In genomic region chr17:27521281-27522027, GRCh38 we compare ENCODE assay signal across 20 cellular contexts.
A peak's percentile ranks its signal among the peaks of the same experiment; 100 is the strongest.
DNase-seq lines count a peak whose midpoint lies in the region; ATAC-seq, FAIRE-seq and TF ChIP-seq lines count a peak whose summit lies in the region.
"Had no signal": no experiment of that assay in that cellular context is flagged by ENCODE, and none has a peak within 500 bp of the region (broad histone marks: within the 10 kb centered on the region; RNA-seq: fewer than 3 reads in every experiment).

No MANE protein-coding gene starts in this region.

- TF ChIP-seq CTCF in choroid plexus epithelial cell (conservative IDR thresholded peaks at IDR 0.05; ENCODE audit: low read depth, low read length) (no peak), pancreas (IDR thresholded peaks at IDR 0.05) (no peak), thyroid gland (IDR thresholded peaks at IDR 0.05) (no peak), right atrium auricular region (IDR thresholded peaks at IDR 0.05) (no peak), osteocyte (IDR thresholded peaks at IDR 0.05) (no peak)

- no peaks in the 10 kb centered on the region for H3K36me3 ChIP-seq in pancreas
- H3K36me3 ChIP-seq in thyroid gland, result no peaks in the 10 kb centered on the region
- no peaks in the 10 kb centered on the region for H3K36me3 ChIP-seq in right atrium auricular region

- no peaks in the 10 kb centered on the region for H3K9me3 Mint-ChIP-seq in activated CD4-positive, alpha-beta T cell treated with anti-CD3 and anti-CD28 coated beads, Interleukin-2, amount 10 ng/mL, durations not matched to agents 24 days and 14 days
- H3K9me3 Mint-ChIP-seq in activated CD4-positive, alpha-beta T cell treated with anti-CD3 and anti-CD28 coated beads for 36 hours (ENCODE audit: low read depth), result no peaks in the 10 kb centered on the region
- no peaks in the 10 kb centered on the region for H3K9me3 Mint-ChIP-seq in activated T-helper 2 cell treated with anti-CD3 and anti-CD28 coated beads, Interferon-gamma antibody, Interleukin-2, Interleukin-4, amounts not matched to agents 10 μg/mL and 5 μg/mL and 100 μg/mL, durations not matched to agents 14 hours and 24 hours and 36 hours
- no peaks in the 10 kb centered on the region for H3K9me3 Mint-ChIP-seq in osteocyte (ENCODE audit: unreplicated experiment)
- H3K9me3 Mint-ChIP-seq: HFFc6 had no signal

- no peak for DNase-seq in activated CD4-positive, alpha-beta T cell treated with anti-CD3 and anti-CD28 coated beads, Interleukin-2, amount 10 ng/mL, durations not matched to agents 24 days and 14 days
- no peak for DNase-seq in activated CD4-positive, alpha-beta T cell treated with anti-CD3 and anti-CD28 coated beads for 36 hours
- DNase-seq in choroid plexus epithelial cell (ENCODE audit: low read depth), result peak; percentile 37
- DNase-seq in pancreas, result peak in 1 of 6 donors; percentile 56
- DNase-seq in thyroid gland, result peak; percentile 63 to 67
- no peak for DNase-seq in activated T-helper 2 cell treated with anti-CD3 and anti-CD28 coated beads, Interferon-gamma antibody, Interleukin-2, Interleukin-4, amounts not matched to agents 10 μg/mL and 5 μg/mL and 100 μg/mL, durations not matched to agents 14 hours and 24 hours and 36 hours (ENCODE audit: low spot score)
- DNase-seq in right atrium auricular region (ENCODE audit: low spot score), result no peak
- no peak for DNase-seq in osteocyte (ENCODE audit: extremely low spot score, unreplicated experiment)
- DNase-seq: COR-L47, DMS79, GOT3, HFFc6, MM.1S, NCI-H1105, NCI-H1694 treated with DMSO at 0.1 percent for 48 hours, NCI-H446, NCI-H748 treated with DMSO at 0.1 percent for 48 hours had no signal

- no peaks in the 10 kb centered on the region for H3K9me3 ChIP-seq in pancreas
- H3K9me3 ChIP-seq in thyroid gland, result no peaks in the 10 kb centered on the region
- no peaks in the 10 kb centered on the region for H3K9me3 ChIP-seq in right atrium auricular region

- TF ChIP-seq POLR2A in thyroid gland (IDR thresholded peaks at IDR 0.05), result no peak

- peaks cover 5% of the 10 kb centered on the region for H3K36me3 Mint-ChIP-seq in activated CD4-positive, alpha-beta T cell treated with anti-CD3 and anti-CD28 coated beads, Interleukin-2, amount 10 ng/mL, durations not matched to agents 24 days and 14 days (ENCODE audit: low read depth)
- peaks cover 2% of the 10 kb centered on the region for H3K36me3 Mint-ChIP-seq in activated CD4-positive, alpha-beta T cell treated with anti-CD3 and anti-CD28 coated beads for 36 hours (ENCODE audit: low read depth)
- no peaks in the 10 kb centered on the region for H3K36me3 Mint-ChIP-seq in activated T-helper 2 cell treated with anti-CD3 and anti-CD28 coated beads, Interferon-gamma antibody, Interleukin-2, Interleukin-4, amounts not matched to agents 10 μg/mL and 5 μg/mL and 100 μg/mL, durations not matched to agents 14 hours and 24 hours and 36 hours (ENCODE audit: low read depth)
- H3K36me3 Mint-ChIP-seq in osteocyte (ENCODE audit: unreplicated experiment), result peaks cover 4% of the 10 kb centered on the region

- WGBS in pancreas, 2 donors, result 51 to 64% methylated on average over 7 of the region's 7 CpGs
- 64 to 75% methylated on average over 7 of the region's 7 CpGs for WGBS in thyroid gland, 2 donors

- intact Hi-C loops in activated CD4-positive, alpha-beta T cell treated with anti-CD3 and anti-CD28 coated beads, Interleukin-2, amount 10 ng/mL, durations not matched to agents 24 days and 14 days (cut with micrococcal nuclease), result no loop called here
- intact Hi-C loops in activated CD4-positive, alpha-beta T cell treated with anti-CD3 and anti-CD28 coated beads for 36 hours (cut with DNase I, micrococcal nuclease), result no loop called here
- intact Hi-C loops in pancreas (cut with DNase I), result no loop called here
- intact Hi-C loops in thyroid gland (cut with DNase I), result loop anchor here (10.0 kb wide), 1 partner anchor 47 kb away; no protein-coding TSS in a partner anchor
- intact Hi-C loops in activated T-helper 2 cell treated with anti-CD3 and anti-CD28 coated beads, Interferon-gamma antibody, Interleukin-2, Interleukin-4, amounts not matched to agents 10 μg/mL and 5 μg/mL and 100 μg/mL, durations not matched to agents 14 hours and 24 hours and 36 hours (cut with micrococcal nuclease), result no loop called here

- H3K4me3 ChIP-seq in choroid plexus epithelial cell (ENCODE audit: low read depth, low read length) (no peak overlapping the region), pancreas (no peak overlapping the region), thyroid gland (replicated peaks in 1 of 3) (no peak overlapping the region), right atrium auricular region (no peak overlapping the region)

- no peaks in the 10 kb centered on the region for H3K27me3 ChIP-seq in pancreas
- no peaks in the 10 kb centered on the region for H3K27me3 ChIP-seq in thyroid gland
- H3K27me3 ChIP-seq in right atrium auricular region, result no peaks in the 10 kb centered on the region

- no peak for FAIRE-seq in pancreas (lab: Jason Lieb, UNC)
- FAIRE-seq: GM12891, GM19239 had no signal

- H3K4me1 ChIP-seq in pancreas (peaks cover 22 to 70% (median 60%) of the 10 kb centered on the region in 3 donors), thyroid gland (peaks cover 37 to 58% of the 10 kb centered on the region in 2 donors), right atrium auricular region (peaks cover 0 to 17% of the 10 kb centered on the region in 2 donors)

- peak overlapping the region; percentile 22 for H3K4me3 Mint-ChIP-seq in activated CD4-positive, alpha-beta T cell treated with anti-CD3 and anti-CD28 coated beads, Interleukin-2, amount 10 ng/mL, durations not matched to agents 24 days and 14 days
- H3K4me3 Mint-ChIP-seq in activated CD4-positive, alpha-beta T cell treated with anti-CD3 and anti-CD28 coated beads for 36 hours, result no peak overlapping the region
- H3K4me3 Mint-ChIP-seq in activated T-helper 2 cell treated with anti-CD3 and anti-CD28 coated beads, Interferon-gamma antibody, Interleukin-2, Interleukin-4, amounts not matched to agents 10 μg/mL and 5 μg/mL and 100 μg/mL, durations not matched to agents 14 hours and 24 hours and 36 hours (ENCODE audit: low read depth), result no peak overlapping the region
- H3K4me3 Mint-ChIP-seq in osteocyte (ENCODE audit: unreplicated experiment), result no peak overlapping the region
- H3K4me3 Mint-ChIP-seq: HFFc6 had no signal

- CTCF ChIA-PET in activated CD4-positive, alpha-beta T cell treated with anti-CD3 and anti-CD28 coated beads for 36 hours (lab: Charles Lee), result interaction anchor here (0.6 to 1.7 kb wide), 3 partner anchors 9 to 107 kb away, joined by 3 to 8 read pairs (median 3); no protein-coding TSS in a partner anchor

- H3K27ac Mint-ChIP-seq in activated CD4-positive, alpha-beta T cell treated with anti-CD3 and anti-CD28 coated beads, Interleukin-2, amount 10 ng/mL, durations not matched to agents 24 days and 14 days, result peak overlapping the region; percentile 57
- H3K27ac Mint-ChIP-seq in activated CD4-positive, alpha-beta T cell treated with anti-CD3 and anti-CD28 coated beads for 36 hours, result no peak overlapping the region
- H3K27ac Mint-ChIP-seq in activated T-helper 2 cell treated with anti-CD3 and anti-CD28 coated beads, Interferon-gamma antibody, Interleukin-2, Interleukin-4, amounts not matched to agents 10 μg/mL and 5 μg/mL and 100 μg/mL, durations not matched to agents 14 hours and 24 hours and 36 hours, result no peak overlapping the region
- H3K27ac Mint-ChIP-seq in osteocyte (ENCODE audit: unreplicated experiment), result no peak overlapping the region
- H3K27ac Mint-ChIP-seq: HFFc6 had no signal

- no peaks in the 10 kb centered on the region for H3K27me3 Mint-ChIP-seq in activated CD4-positive, alpha-beta T cell treated with anti-CD3 and anti-CD28 coated beads, Interleukin-2, amount 10 ng/mL, durations not matched to agents 24 days and 14 days
- H3K27me3 Mint-ChIP-seq in activated CD4-positive, alpha-beta T cell treated with anti-CD3 and anti-CD28 coated beads for 36 hours, result no peaks in the 10 kb centered on the region
- H3K27me3 Mint-ChIP-seq in activated T-helper 2 cell treated with anti-CD3 and anti-CD28 coated beads, Interferon-gamma antibody, Interleukin-2, Interleukin-4, amounts not matched to agents 10 μg/mL and 5 μg/mL and 100 μg/mL, durations not matched to agents 14 hours and 24 hours and 36 hours (ENCODE audit: low read depth), result no peaks in the 10 kb centered on the region
- H3K27me3 Mint-ChIP-seq in osteocyte (ENCODE audit: unreplicated experiment), result no peaks in the 10 kb centered on the region

- POLR2A ChIA-PET in activated CD4-positive, alpha-beta T cell treated with anti-CD3 and anti-CD28 coated beads for 36 hours (lab: Charles Lee), result no interaction called here

- H3K27ac ChIP-seq in pancreas, result peak overlapping the region; percentile 53 to 80 (median 73)
- H3K27ac ChIP-seq in thyroid gland, result peak overlapping the region in 2 of 3 donors; percentile 46 to 49
- no peak overlapping the region for H3K27ac ChIP-seq in right atrium auricular region
- H3K27ac ChIP-seq: C4-2B had no signal

- H3K4me1 Mint-ChIP-seq in activated CD4-positive, alpha-beta T cell treated with anti-CD3 and anti-CD28 coated beads, Interleukin-2, amount 10 ng/mL, durations not matched to agents 24 days and 14 days, result peaks cover 69% of the 10 kb centered on the region
- H3K4me1 Mint-ChIP-seq in activated CD4-positive, alpha-beta T cell treated with anti-CD3 and anti-CD28 coated beads for 36 hours, result peaks cover 57% of the 10 kb centered on the region
- H3K4me1 Mint-ChIP-seq in activated T-helper 2 cell treated with anti-CD3 and anti-CD28 coated beads, Interferon-gamma antibody, Interleukin-2, Interleukin-4, amounts not matched to agents 10 μg/mL and 5 μg/mL and 100 μg/mL, durations not matched to agents 14 hours and 24 hours and 36 hours (ENCODE audit: low read depth), result peaks cover 42% of the 10 kb centered on the region
- H3K4me1 Mint-ChIP-seq in osteocyte (ENCODE audit: unreplicated experiment), result peaks cover 41% of the 10 kb centered on the region

- no peak for ATAC-seq in activated CD4-positive, alpha-beta T cell treated with anti-CD3 and anti-CD28 coated beads for 36 hours
- ATAC-seq in pancreas, result peak; percentile 40 to 64 (median 56)

Comparison
In these comparisons a context has a peak if more than half of its experiments do, and no peak if none do; other contexts are left out.
1. DNase-seq: peak in choroid plexus epithelial cell (single experiment) and thyroid gland (2 of 2); none in activated CD4-positive, alpha-beta T cell treated with anti-CD3 and anti-CD28 coated beads, Interleukin-2, amount 10 ng/mL, durations not matched to agents 24 days and 14 days (single experiment), activated CD4-positive, alpha-beta T cell treated with anti-CD3 and anti-CD28 coated beads for 36 hours (single experiment), activated T-helper 2 cell treated with anti-CD3 and anti-CD28 coated beads, Interferon-gamma antibody, Interleukin-2, Interleukin-4, amounts not matched to agents 10 μg/mL and 5 μg/mL and 100 μg/mL, durations not matched to agents 14 hours and 24 hours and 36 hours (single experiment), right atrium auricular region (single experiment) and osteocyte (single experiment).
2. H3K27ac ChIP-seq: peak in pancreas (4 of 4) and thyroid gland (2 of 3); none in right atrium auricular region (0 of 2).